15 cellular contexts compared by ENCODE assay signal in the genomic region with DNA sequence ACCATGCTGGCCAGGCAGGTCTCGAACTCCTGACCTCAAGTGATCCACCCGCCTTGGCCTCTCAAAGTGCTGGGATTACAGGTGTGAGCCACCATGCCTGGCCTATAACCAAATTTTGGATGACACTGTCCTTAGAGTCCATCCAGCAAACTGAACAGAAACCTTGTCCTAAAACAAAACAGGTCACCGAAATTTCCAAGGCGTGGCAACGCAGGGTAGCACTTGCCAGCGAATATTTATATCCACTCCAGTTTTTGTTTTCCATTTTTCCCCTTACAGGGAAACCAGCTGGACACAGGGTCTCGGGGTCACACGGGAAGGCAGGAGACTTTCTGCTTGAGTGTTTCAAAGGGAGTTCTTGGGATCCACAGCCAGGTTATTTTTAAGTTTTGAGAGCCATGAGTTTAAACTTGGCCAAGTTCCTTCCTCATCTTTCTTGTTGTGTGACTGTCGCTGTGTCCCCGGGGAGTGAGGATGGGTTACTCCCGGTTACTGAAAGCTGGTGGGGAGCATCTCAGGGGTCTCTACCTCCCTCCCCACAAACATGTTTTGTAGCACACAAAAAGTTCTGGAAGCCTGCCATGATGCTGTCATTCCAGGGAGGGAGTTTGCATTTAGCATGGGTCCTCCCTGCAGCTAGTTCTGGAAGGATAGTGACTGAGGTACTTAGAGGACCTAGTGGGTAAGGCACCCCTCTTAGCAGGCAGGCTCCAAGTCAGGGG. TPM values are rescaled to one million over a fixed set of nuclear protein-coding genes. Genes with fewer than 3 reads are reported as not detected.
DNase-seq lines count a peak whose midpoint lies in the region; ATAC-seq, FAIRE-seq and TF ChIP-seq lines count a peak whose summit lies in the region.
"Had no signal": no experiment of that assay in that cellular context is flagged by ENCODE, and none has a peak within 500 bp of the region (broad histone marks: within the 10 kb centered on the region; RNA-seq: fewer than 3 reads in every experiment).

No MANE protein-coding gene starts in this region.

- no peak for TF ChIP-seq EP300 in transverse colon (IDR thresholded peaks at IDR 0.05; ENCODE audit: low read depth)

- H2AFZ ChIP-seq in mesenchymal stem cell (ENCODE audit: low read depth, low read length) = no peak overlapping the region

- in situ Hi-C loops in Panc1 (cut with HindIII; ENCODE audit: low pct_unique_long_range_greater_than_20kb, low sequenced_read_pairs) (no loop called here), transverse colon (cut with MboI; ENCODE audit: low pct_ligation_motif_present in 1 of 4, low pct_unique_long_range_greater_than_20kb in 1 of 4, low sequenced_read_pairs in 3 of 4) (no loop called here)

- H3K79me1 ChIP-seq in mesenchymal stem cell (replicated peaks; ENCODE audit: low read length, poor library complexity, severe bottlenecking) = peaks cover 35% of the 10 kb centered on the region

- no peak overlapping the region for H3K23ac ChIP-seq in mesenchymal stem cell (ENCODE audit: low read length in 2 of 2)

- no peak overlapping the region for H3K4me3 ChIP-seq in Panc1 (ENCODE audit: low read depth in 2 of 2, low read length in 2 of 2)
- peak overlapping the region; percentile 35 for H3K4me3 ChIP-seq in coronary artery
- peak overlapping the region in 1 of 2 experiments; percentile 17 for H3K4me3 ChIP-seq in mesenchymal stem cell (ENCODE audit: insufficient read depth in 1 of 2, low read depth in 1 of 2, low read length in 2 of 2)
- H3K4me3 ChIP-seq in transverse colon = no peak overlapping the region

- H4K8ac ChIP-seq in mesenchymal stem cell (ENCODE audit: low read length) = no peak overlapping the region

- H3K9ac ChIP-seq in mesenchymal stem cell (ENCODE audit: low read length) = peak overlapping the region; percentile 44

- H3K27me3 ChIP-seq in Panc1 (ENCODE audit: control insufficient read depth, insufficient read depth, low read length) (no peaks in the 10 kb centered on the region), mesenchymal stem cell (ENCODE audit: control insufficient read depth in 1 of 2, insufficient read depth in 1 of 2, low read length in 2 of 2) (no peaks in the 10 kb centered on the region), transverse colon (no peaks in the 10 kb centered on the region)

- H3K9me3 ChIP-seq in Panc1 (ENCODE audit: control insufficient read depth, insufficient read depth, low read depth, low read length) (no peaks in the 10 kb centered on the region), mesenchymal stem cell (ENCODE audit: control insufficient read depth, low read length) (no peaks in the 10 kb centered on the region), transverse colon (no peaks in the 10 kb centered on the region)

- CTCF ChIA-PET in Panc1 (lab: Charles Lee) = interaction anchor here (0.6 kb wide), 2 partner anchors 95 to 672 kb away, joined by 5 to 12 read pairs; no protein-coding TSS in a partner anchor

- TF ChIP-seq CTCF in Panc1 (IDR thresholded peaks at IDR 0.05) (no peak), coronary artery (IDR thresholded peaks at IDR 0.05) (no peak), transverse colon (IDR thresholded peaks at IDR 0.05) (no peak)

- no peak overlapping the region for H2BK5ac ChIP-seq in mesenchymal stem cell (ENCODE audit: low read depth, low read length, poor library complexity, severe bottlenecking)

- no peak overlapping the region for H3K4me2 ChIP-seq in mesenchymal stem cell (ENCODE audit: low read length, poor library complexity, severe bottlenecking)

- no peak overlapping the region for H2BK15ac ChIP-seq in mesenchymal stem cell (ENCODE audit: low read depth, poor library complexity, severe bottlenecking)

- TF ChIP-seq POLR2A in transverse colon (IDR thresholded peaks at IDR 0.05) (no peak), GM12891 (IDR thresholded peaks at IDR 0.05; ENCODE audit: low read depth, low read length) (no peak)

- peak overlapping the region; percentile 32 to 35 for H3K4ac ChIP-seq in mesenchymal stem cell (ENCODE audit: low read depth in 1 of 2, low read length in 2 of 2)

- H3K36me3 ChIP-seq in Panc1 (ENCODE audit: control insufficient read depth, insufficient read depth, low read length) = no peaks in the 10 kb centered on the region; the same call in 1 of the 2 replicates
- peaks cover 29 to 41% of the 10 kb centered on the region in 2 experiments for H3K36me3 ChIP-seq in mesenchymal stem cell (ENCODE audit: control insufficient read depth in 1 of 2, insufficient read depth in 2 of 2, low read depth in 1 of 2, low read length in 2 of 2)
- no peaks in the 10 kb centered on the region for H3K36me3 ChIP-seq in transverse colon

- peak overlapping the region in 1 of 2 experiments; percentile 16 for H3K18ac ChIP-seq in mesenchymal stem cell (ENCODE audit: low read depth in 1 of 2, low read length in 2 of 2)

- ATAC-seq in Panc1 (no peak), GM21528 (IDR thresholded peaks at IDR 0.05; ENCODE audit: low FRiP score, unreplicated experiment) (no peak)
- ATAC-seq: T-cell had no signal

- FAIRE-seq in GM12891 (lab: Jason Lieb, UNC) = no peak
- FAIRE-seq: D721Med had no signal

- peak overlapping the region in 1 of 2 experiments; percentile 7 for H2BK12ac ChIP-seq in mesenchymal stem cell (ENCODE audit: low read length in 2 of 2)

- H2AK5ac ChIP-seq in mesenchymal stem cell (ENCODE audit: low read length, severe bottlenecking) = no peak overlapping the region

- H3K4me1 ChIP-seq in Panc1 (ENCODE audit: control insufficient read depth, insufficient read depth, low read length) (peaks cover 43% of the 10 kb centered on the region), mesenchymal stem cell (ENCODE audit: control insufficient read depth, insufficient read depth, low read depth, low read length) (peaks cover 43% of the 10 kb centered on the region), transverse colon (peaks cover 10 to 32% (median 24%) of the 10 kb centered on the region in 4 donors)

- POLR2A ChIA-PET in Panc1 (lab: Charles Lee) = no interaction called here

- H2BK120ac ChIP-seq in mesenchymal stem cell (ENCODE audit: low read depth, low read length) = peak overlapping the region; percentile 36

- WGBS in mesenchymal stem cell = 72% methylated on average over 7 of the region's 11 CpGs
- WGBS in transverse colon (ENCODE audit: low coverage in 1 of 2), 2 donors = 83 to 93% methylated on average over 2 to 10 of the region's 11 CpGs

- no peak overlapping the region for H4K91ac ChIP-seq in mesenchymal stem cell (ENCODE audit: low read length)

- BruUV-seq in Panc1 (replicated peaks; lab: Mats Ljungman, UMichigan) = no TSS peak

- no peak for DNase-seq in Panc1 (ENCODE audit: low read depth, low spot score)
- no peak for DNase-seq in coronary artery (ENCODE audit: low spot score)
- peak; percentile 45 for DNase-seq in mesenchymal stem cell
- DNase-seq in transverse colon = no peak
- DNase-seq in NCI-H128 (lab: John Stamatoyannopoulos, UW; ENCODE audit: unreplicated experiment) = no peak
- DNase-seq in KG1 (lab: John Stamatoyannopoulos, UW) = no peak
- DNase-seq in GM12891 (ENCODE audit: insufficient read length, low spot score) = no peak
- DNase-seq: activated CD4-positive, alpha-beta T cell treated with anti-CD3 and anti-CD28 coated beads, Interleukin-2, amount 50 U/mL, for 48 hours; activated naive CD4-positive, alpha-beta T cell treated with anti-CD3 and anti-CD28 coated beads, Interleukin-2, amount 10 ng/mL, durations not matched to agents 7 days and 5 days; effector CD4-positive, alpha-beta T cell; hypothalamus; NCI-H69; T-cell had no signal

- intact Hi-C loops in Panc1 (cut with micrococcal nuclease; ENCODE audit: unreplicated experiment) = no loop called here
- intact Hi-C loops in transverse colon (cut with DNase I; ENCODE audit: low total_unique reads) = no loop called here

- H3K27ac ChIP-seq in Panc1 (ENCODE audit: low read length) = 0 out of 2 replicates have a peak overlapping the region, but pooled peaks have one; percentile 34
- peak overlapping the region; percentile 85 to 86 for H3K27ac ChIP-seq in coronary artery
- H3K27ac ChIP-seq in mesenchymal stem cell (ENCODE audit: low read length, poor library complexity, severe bottlenecking) = peak overlapping the region; percentile 33
- H3K27ac ChIP-seq in transverse colon = peak overlapping the region; percentile 4 to 70 (median 60)

- no peak overlapping the region for H3K14ac ChIP-seq in mesenchymal stem cell (ENCODE audit: low read length in 2 of 2)

TF ChIP-seq in GM12891, 5 proteins besides CTCF, POLR2A, EP300 and RAD21:
- TF ChIP-seq POU2F2 (IDR thresholded peaks at IDR 0.05; ENCODE audit: low read depth, low read length) = no peak
- no peak for TF ChIP-seq SPI1 (IDR thresholded peaks at IDR 0.05; ENCODE audit: low read depth, low read length)

RNA-seq across cellular contexts. Expression of a gene that starts 12.6 kb away (rescaled TPM):
- total RNA-seq in Panc1 (2021; ENCODE audit: unreplicated experiment) (49.7 TPM), transverse colon (10 to 100 TPM; 28.3 to 84.9 (median 36.0) TPM)
- 19.4 TPM for polyA plus RNA-seq in Panc1 (2012; ENCODE audit: insufficient read length)
- 9.4 TPM for polyA plus RNA-seq in mesenchymal stem cell (2013, experiment 1 of 2)
- polyA plus RNA-seq in mesenchymal stem cell (2013, experiment 2 of 2) = 8.4 TPM
- 13.0 TPM for polyA plus RNA-seq in GM12891 (2012; ENCODE audit: low read depth, missing spikeins)

Comparison
In these comparisons a context has a peak if more than half of its experiments do, and no peak if none do; other contexts are left out.
1. H3K27ac ChIP-seq: peak in every context shown above with its lines; median percentile 86 in coronary artery; 60 in transverse colon; 34 in Panc1; 33 in mesenchymal stem cell.